Comparison of ENCODE assay signal across 1 cellular context in genomic region chr1:213376862-213377372, GRCh38.
TF ChIP-seq lines count a peak whose summit lies in the region.

No MANE protein-coding gene starts in this region.

TF ChIP-seq in HepG2, 621 proteins besides CTCF, POLR2A, EP300 and RAD21 (continued from another document and continues in another):
- TF ChIP-seq, protein P1, sequence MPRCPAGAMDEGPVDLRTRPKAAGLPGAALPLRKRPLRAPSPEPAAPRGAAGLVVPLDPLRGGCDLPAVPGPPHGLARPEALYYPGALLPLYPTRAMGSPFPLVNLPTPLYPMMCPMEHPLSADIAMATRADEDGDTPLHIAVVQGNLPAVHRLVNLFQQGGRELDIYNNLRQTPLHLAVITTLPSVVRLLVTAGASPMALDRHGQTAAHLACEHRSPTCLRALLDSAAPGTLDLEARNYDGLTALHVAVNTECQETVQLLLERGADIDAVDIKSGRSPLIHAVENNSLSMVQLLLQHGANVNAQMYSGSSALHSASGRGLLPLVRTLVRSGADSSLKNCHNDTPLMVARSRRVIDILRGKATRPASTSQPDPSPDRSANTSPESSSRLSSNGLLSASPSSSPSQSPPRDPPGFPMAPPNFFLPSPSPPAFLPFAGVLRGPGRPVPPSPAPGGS (CRISPR knock-in tag; IDR thresholded peaks at IDR 0.05), result peak; percentile 37; the same call in 1 of the 2 replicates
- TF ChIP-seq, protein P2, sequence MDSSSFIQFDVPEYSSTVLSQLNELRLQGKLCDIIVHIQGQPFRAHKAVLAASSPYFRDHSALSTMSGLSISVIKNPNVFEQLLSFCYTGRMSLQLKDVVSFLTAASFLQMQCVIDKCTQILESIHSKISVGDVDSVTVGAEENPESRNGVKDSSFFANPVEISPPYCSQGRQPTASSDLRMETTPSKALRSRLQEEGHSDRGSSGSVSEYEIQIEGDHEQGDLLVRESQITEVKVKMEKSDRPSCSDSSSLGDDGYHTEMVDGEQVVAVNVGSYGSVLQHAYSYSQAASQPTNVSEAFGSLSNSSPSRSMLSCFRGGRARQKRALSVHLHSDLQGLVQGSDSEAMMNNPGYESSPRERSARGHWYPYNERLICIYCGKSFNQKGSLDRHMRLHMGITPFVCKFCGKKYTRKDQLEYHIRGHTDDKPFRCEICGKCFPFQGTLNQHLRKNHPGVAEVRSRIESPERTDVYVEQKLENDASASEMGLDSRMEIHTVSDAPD (CRISPR knock-in tag; IDR thresholded peaks at IDR 0.05), result no peak
- TF ChIP-seq TBX2 (CRISPR knock-in tag; IDR thresholded peaks at IDR 0.05; ENCODE audit: borderline replicate concordance) (0 out of 2 replicates have a peak, but pooled peaks have one; percentile 42), TFDP2 (CRISPR knock-in tag; IDR thresholded peaks at IDR 0.05) (no peak), HNF4G (IDR thresholded peaks at IDR 0.05; ENCODE audit: borderline replicate concordance, low read depth, low read length) (0 out of 2 replicates have a peak, but pooled peaks have one; percentile 5), HNF4G (CRISPR knock-in tag; IDR thresholded peaks at IDR 0.05; ENCODE audit: borderline replicate concordance, low read depth) (no peak), IRF1 (CRISPR knock-in tag; IDR thresholded peaks at IDR 0.05; ENCODE audit: low read depth) (no peak), ZNF609 (CRISPR knock-in tag; IDR thresholded peaks at IDR 0.05; ENCODE audit: borderline replicate concordance) (peak; percentile 69; the same call in 1 of the 2 replicates), MXI1 (IDR thresholded peaks at IDR 0.05; ENCODE audit: borderline replicate concordance, low read depth, low read length) (0 out of 3 replicates have a peak, but pooled peaks have one; percentile 14), PITX1 (CRISPR knock-in tag; IDR thresholded peaks at IDR 0.05) (0 out of 2 replicates have a peak, but pooled peaks have one; percentile 31), PHF21A (CRISPR knock-in tag; IDR thresholded peaks at IDR 0.05) (peak; percentile 53; the same call in 1 of the 2 replicates), NCOA1 (CRISPR knock-in tag; IDR thresholded peaks at IDR 0.05) (no peak), CREM (IDR thresholded peaks at IDR 0.05) (peak; percentile 40; the same call in 1 of the 2 replicates), CREM (CRISPR knock-in tag; IDR thresholded peaks at IDR 0.05) (no peak), NFRKB (IDR thresholded peaks at IDR 0.05) (no peak), MIER3 (CRISPR knock-in tag; IDR thresholded peaks at IDR 0.05; ENCODE audit: borderline replicate concordance) (no peak), ZMYM3 (CRISPR knock-in tag; IDR thresholded peaks at IDR 0.05) (peak; percentile 54; the same call in 1 of the 2 replicates), NFYC (CRISPR knock-in tag; IDR thresholded peaks at IDR 0.05) (no peak), ZNF562 (CRISPR knock-in tag; IDR thresholded peaks at IDR 0.05; ENCODE audit: borderline replicate concordance) (no peak), ZNF569 (CRISPR knock-in tag; IDR thresholded peaks at IDR 0.05; ENCODE audit: borderline replicate concordance) (no peak), MAF1 (CRISPR knock-in tag; IDR thresholded peaks at IDR 0.05; ENCODE audit: borderline replicate concordance) (no peak), HMGA1 (CRISPR knock-in tag; conservative IDR thresholded peaks at IDR 0.05) (no peak), ZFY (CRISPR knock-in tag; IDR thresholded peaks at IDR 0.05) (no peak), MATR3 (CRISPR knock-in tag; IDR thresholded peaks at IDR 0.05) (no peak), DPF2 (CRISPR knock-in tag; IDR thresholded peaks at IDR 0.05; ENCODE audit: borderline replicate concordance, low read depth) (peak; percentile 50; the same call in 1 of the 2 replicates), REL (CRISPR knock-in tag; conservative IDR thresholded peaks at IDR 0.05) (no peak), HNRNPH1 (optimal IDR thresholded peaks at IDR 0.05; ENCODE audit: low read depth, low read length) (no peak), MTA1 (CRISPR knock-in tag; IDR thresholded peaks at IDR 0.05; ENCODE audit: borderline replicate concordance) (no peak), FOXJ3 (CRISPR knock-in tag; IDR thresholded peaks at IDR 0.05; ENCODE audit: borderline replicate concordance) (no peak; the same call in 1 of the 2 replicates), TOE1 (CRISPR knock-in tag; IDR thresholded peaks at IDR 0.05) (no peak)
- TF ChIP-seq, protein P3, sequence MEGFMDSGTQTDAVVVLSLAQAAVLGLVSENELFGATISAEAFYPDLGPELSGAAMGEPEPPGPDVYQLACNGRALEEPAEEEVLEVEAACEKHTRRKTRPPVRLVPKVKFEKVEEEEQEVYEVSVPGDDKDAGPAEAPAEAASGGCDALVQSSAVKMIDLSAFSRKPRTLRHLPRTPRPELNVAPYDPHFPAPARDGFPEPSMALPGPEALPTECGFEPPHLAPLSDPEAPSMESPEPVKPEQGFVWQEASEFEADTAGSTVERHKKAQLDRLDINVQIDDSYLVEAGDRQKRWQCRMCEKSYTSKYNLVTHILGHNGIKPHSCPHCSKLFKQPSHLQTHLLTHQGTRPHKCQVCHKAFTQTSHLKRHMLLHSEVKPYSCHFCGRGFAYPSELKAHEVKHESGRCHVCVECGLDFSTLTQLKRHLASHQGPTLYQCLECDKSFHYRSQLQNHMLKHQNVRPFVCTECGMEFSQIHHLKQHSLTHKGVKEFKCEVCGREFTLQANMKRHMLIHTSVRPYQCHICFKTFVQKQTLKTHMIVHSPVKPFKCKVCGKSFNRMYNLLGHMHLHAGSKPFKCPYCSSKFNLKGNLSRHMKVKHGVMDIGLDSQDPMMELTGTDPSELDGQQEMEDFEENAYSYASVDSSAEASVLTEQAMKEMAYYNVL (CRISPR knock-in tag; IDR thresholded peaks at IDR 0.05; ENCODE audit: borderline replicate concordance), result peak; percentile 76; the same call in 1 of the 2 replicates
- TF ChIP-seq, protein P4, sequence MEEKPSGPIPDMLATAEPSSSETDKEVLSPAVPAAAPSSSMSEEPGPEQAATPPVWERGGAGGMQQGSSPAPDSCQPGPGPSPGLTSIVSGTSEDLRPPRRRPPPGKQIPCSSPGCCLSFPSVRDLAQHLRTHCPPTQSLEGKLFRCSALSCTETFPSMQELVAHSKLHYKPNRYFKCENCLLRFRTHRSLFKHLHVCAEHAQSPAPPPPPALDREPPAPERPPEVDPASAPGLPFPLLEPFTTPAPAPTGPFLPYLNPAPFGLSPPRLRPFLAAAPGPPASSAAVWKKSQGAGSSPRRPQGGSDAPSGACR (CRISPR knock-in tag; IDR thresholded peaks at IDR 0.05), result no peak
- TF ChIP-seq, protein P5, sequence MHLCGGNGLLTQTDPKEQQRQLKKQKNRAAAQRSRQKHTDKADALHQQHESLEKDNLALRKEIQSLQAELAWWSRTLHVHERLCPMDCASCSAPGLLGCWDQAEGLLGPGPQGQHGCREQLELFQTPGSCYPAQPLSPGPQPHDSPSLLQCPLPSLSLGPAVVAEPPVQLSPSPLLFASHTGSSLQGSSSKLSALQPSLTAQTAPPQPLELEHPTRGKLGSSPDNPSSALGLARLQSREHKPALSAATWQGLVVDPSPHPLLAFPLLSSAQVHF (CRISPR knock-in tag; IDR thresholded peaks at IDR 0.05), result no peak
- TF ChIP-seq, protein P6, sequence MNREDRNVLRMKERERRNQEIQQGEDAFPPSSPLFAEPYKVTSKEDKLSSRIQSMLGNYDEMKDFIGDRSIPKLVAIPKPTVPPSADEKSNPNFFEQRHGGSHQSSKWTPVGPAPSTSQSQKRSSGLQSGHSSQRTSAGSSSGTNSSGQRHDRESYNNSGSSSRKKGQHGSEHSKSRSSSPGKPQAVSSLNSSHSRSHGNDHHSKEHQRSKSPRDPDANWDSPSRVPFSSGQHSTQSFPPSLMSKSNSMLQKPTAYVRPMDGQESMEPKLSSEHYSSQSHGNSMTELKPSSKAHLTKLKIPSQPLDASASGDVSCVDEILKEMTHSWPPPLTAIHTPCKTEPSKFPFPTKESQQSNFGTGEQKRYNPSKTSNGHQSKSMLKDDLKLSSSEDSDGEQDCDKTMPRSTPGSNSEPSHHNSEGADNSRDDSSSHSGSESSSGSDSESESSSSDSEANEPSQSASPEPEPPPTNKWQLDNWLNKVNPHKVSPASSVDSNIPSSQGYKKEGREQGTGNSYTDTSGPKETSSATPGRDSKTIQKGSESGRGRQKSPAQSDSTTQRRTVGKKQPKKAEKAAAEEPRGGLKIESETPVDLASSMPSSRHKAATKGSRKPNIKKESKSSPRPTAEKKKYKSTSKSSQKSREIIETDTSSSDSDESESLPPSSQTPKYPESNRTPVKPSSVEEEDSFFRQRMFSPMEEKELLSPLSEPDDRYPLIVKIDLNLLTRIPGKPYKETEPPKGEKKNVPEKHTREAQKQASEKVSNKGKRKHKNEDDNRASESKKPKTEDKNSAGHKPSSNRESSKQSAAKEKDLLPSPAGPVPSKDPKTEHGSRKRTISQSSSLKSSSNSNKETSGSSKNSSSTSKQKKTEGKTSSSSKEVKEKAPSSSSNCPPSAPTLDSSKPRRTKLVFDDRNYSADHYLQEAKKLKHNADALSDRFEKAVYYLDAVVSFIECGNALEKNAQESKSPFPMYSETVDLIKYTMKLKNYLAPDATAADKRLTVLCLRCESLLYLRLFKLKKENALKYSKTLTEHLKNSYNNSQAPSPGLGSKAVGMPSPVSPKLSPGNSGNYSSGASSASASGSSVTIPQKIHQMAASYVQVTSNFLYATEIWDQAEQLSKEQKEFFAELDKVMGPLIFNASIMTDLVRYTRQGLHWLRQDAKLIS (CRISPR knock-in tag; IDR thresholded peaks at IDR 0.05), result no peak
- TF ChIP-seq, protein P7, sequence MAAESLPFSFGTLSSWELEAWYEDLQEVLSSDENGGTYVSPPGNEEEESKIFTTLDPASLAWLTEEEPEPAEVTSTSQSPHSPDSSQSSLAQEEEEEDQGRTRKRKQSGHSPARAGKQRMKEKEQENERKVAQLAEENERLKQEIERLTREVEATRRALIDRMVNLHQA (CRISPR knock-in tag; IDR thresholded peaks at IDR 0.05), result no peak
